Comparison of ENCODE assay signal across 25 cellular contexts in genomic region chr3:78148986-78149717, GRCh38.
"Had no signal": no experiment of that assay in that cellular context is flagged by ENCODE, and none has a peak within 500 bp of the region (broad histone marks: within the 10 kb centered on the region; RNA-seq: fewer than 3 reads in every experiment).

No MANE protein-coding gene starts in this region.

- H3K4me1 ChIP-seq: colonic mucosa, left lung, sigmoid colon, stomach, suprapubic skin, tibial nerve had no signal

- H3K27me3 ChIP-seq: brain microvascular endothelial cell, colonic mucosa, left lung, sigmoid colon, stomach, suprapubic skin, tibial nerve had no signal

- DNase-seq: activated CD4-positive, alpha-beta memory T cell treated with anti-CD3 and anti-CD28 coated beads, Interleukin-2, amount 10 ng/mL, durations not matched to agents 7 days and 5 days; activated CD4-positive, alpha-beta T cell treated with anti-CD3 and anti-CD28 coated beads for 48 hours; activated effector memory CD4-positive, alpha-beta T cell treated with anti-CD3 and anti-CD28 coated beads, Interleukin-2, amount 50 U/mL, for 16 hours; activated naive CD4-positive, alpha-beta T cell treated with anti-CD3 and anti-CD28 coated beads, Interleukin-2, amount 10 ng/mL, durations not matched to agents 7 days and 5 days; aorta; brain microvascular endothelial cell; central memory CD4-positive, alpha-beta T cell; colonic mucosa; endodermal cell; foreskin fibroblast; immature natural killer cell; kidney glomerular epithelial cell; left lung; naive thymus-derived CD4-positive, alpha-beta T cell; posterior cingulate gyrus; sigmoid colon; stimulated activated CD4-positive, alpha-beta T cell treated with anti-CD3 and anti-CD28 coated beads, Interleukin-15, amount 100 ng/mL, for 24 hours; stomach; T-helper 9 cell had no signal

- H3K9me3 ChIP-seq: colonic mucosa, sigmoid colon, suprapubic skin, tibial nerve had no signal

- H3K27ac ChIP-seq: brain microvascular endothelial cell, colonic mucosa, epithelial cell of prostate, left lung, sigmoid colon, stomach, suprapubic skin, tibial nerve had no signal

- H3K4me2 ChIP-seq: smooth muscle cell had no signal

- ATAC-seq: left lung; naive thymus-derived CD4-positive, alpha-beta T cell; stimulated activated memory B cell treated with anti-CD40 and anti-IgM and Interleukin-4, amounts not matched to agents 10 μg/mL and 1 μg/mL and 100 μg/mL, for 72 hours had no signal

- H3K36me3 ChIP-seq: brain microvascular endothelial cell, colonic mucosa, left lung, sigmoid colon, stomach, suprapubic skin, tibial nerve had no signal

- H3K4me3 ChIP-seq: colonic mucosa, left lung, lung, sigmoid colon, smooth muscle cell, stomach, suprapubic skin, tibial nerve had no signal
